Comparison of ENCODE assay signal across 7 cellular contexts in the genomic region with DNA sequence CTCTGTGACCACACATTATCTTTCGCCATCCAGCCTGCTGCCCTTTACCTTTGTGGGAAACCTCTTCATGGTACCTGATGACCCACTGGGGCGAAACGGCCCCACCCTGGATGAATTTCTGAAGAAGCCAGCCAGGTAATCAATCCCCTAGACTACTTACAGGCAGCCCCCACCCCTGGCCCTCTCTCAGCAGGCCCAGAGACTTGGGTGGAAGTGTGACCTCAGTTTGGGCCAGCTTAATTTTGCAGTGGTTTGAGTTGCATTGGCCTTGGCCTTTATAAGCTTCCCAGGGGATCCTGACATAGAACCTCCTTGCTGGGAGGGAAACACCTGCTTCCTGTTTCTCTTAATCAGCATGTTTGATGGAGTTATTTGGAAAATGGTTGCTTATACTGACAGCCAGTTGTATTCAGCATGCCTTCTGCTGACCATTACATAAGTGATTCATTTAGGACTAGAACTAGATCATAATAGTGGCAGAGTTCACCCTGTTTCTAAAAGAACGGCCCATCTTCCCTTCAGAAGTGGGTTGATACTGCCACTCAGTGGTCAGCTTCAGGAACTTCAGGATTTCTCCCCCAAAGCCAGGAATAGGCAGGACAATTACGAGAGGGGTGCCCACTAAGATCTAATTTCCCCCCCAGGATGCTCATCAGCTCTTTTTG. TPM values are rescaled to one million over a fixed set of nuclear protein-coding genes. Genes with fewer than 3 reads are reported as not detected.
A peak's percentile ranks its signal among the peaks of the same experiment; 100 is the strongest.
DNase-seq lines count a peak whose midpoint lies in the region; ATAC-seq and TF ChIP-seq lines count a peak whose summit lies in the region.

No MANE protein-coding gene starts in this region.

- H3K4me3 Mint-ChIP-seq in HFFc6 (no peak overlapping the region), neural progenitor cell (peak overlapping the region; percentile 58)
- peak overlapping the region; percentile 23 for H3K4me3 Mint-ChIP-seq in activated CD8-positive, alpha-beta T cell treated with anti-CD3 and anti-CD28 coated beads, Interleukin-2, amount 10 ng/mL, durations not matched to agents 7 days and 5 days

- H3K27me3 Mint-ChIP-seq in HFFc6 (ENCODE audit: insufficient read depth): peaks cover 4% of the 10 kb centered on the region
- no peaks in the 10 kb centered on the region for H3K27me3 Mint-ChIP-seq in activated CD8-positive, alpha-beta T cell treated with anti-CD3 and anti-CD28 coated beads, Interleukin-2, amount 10 ng/mL, durations not matched to agents 7 days and 5 days (ENCODE audit: low read depth)
- peaks cover 13% of the 10 kb centered on the region for H3K27me3 Mint-ChIP-seq in neural progenitor cell (ENCODE audit: insufficient read depth, low read depth)

- CTCF ChIA-PET in activated CD8-positive, alpha-beta T cell treated with anti-CD3 and anti-CD28 coated beads, Interleukin-2, amount 10 ng/mL, durations not matched to agents 7 days and 5 days (lab: Charles Lee): interaction anchor here (0.8 to 17.6 kb wide), 27 partner anchors 11 to 296 kb away, joined by 3 to 709 read pairs (median 6); a partner anchor contains a TSS

- peaks cover 5% of the 10 kb centered on the region for H3K4me1 ChIP-seq in neural progenitor cell

- no peak overlapping the region for H3K9ac ChIP-seq in neural progenitor cell

- peaks cover 17% of the 10 kb centered on the region for H3F3A ChIP-seq in neural progenitor cell (ENCODE audit: low read depth)

- peak; percentile 43 for ATAC-seq in activated CD8-positive, alpha-beta T cell treated with anti-CD3 and anti-CD28 coated beads, Interleukin-2, amount 10 ng/mL, durations not matched to agents 7 days and 5 days
- ATAC-seq in GM21529 (IDR thresholded peaks at IDR 0.05; ENCODE audit: unreplicated experiment): no peak

- H3K79me2 ChIP-seq in neural progenitor cell (ENCODE audit: low read depth): peaks cover 9% of the 10 kb centered on the region

- DNase-seq in EL (peak; percentile 81), HFFc6 (peak; percentile 76), NCI-H446 (lab: John Stamatoyannopoulos, UW) (peak; percentile 50 to 71), fibroblast of pulmonary artery (ENCODE audit: low read depth) (peak; percentile 87), neural progenitor cell (ENCODE audit: low spot score) (peak; percentile 66)
- peak; percentile 65 for DNase-seq in activated CD8-positive, alpha-beta T cell treated with anti-CD3 and anti-CD28 coated beads, Interleukin-2, amount 10 ng/mL, durations not matched to agents 7 days and 5 days

- peaks cover 31% of the 10 kb centered on the region for H3K36me3 Mint-ChIP-seq in HFFc6 (ENCODE audit: low read depth)
- H3K36me3 Mint-ChIP-seq in activated CD8-positive, alpha-beta T cell treated with anti-CD3 and anti-CD28 coated beads, Interleukin-2, amount 10 ng/mL, durations not matched to agents 7 days and 5 days (ENCODE audit: low read depth): peaks cover 74% of the 10 kb centered on the region
- peaks cover 18% of the 10 kb centered on the region for H3K36me3 Mint-ChIP-seq in neural progenitor cell

- peaks cover 46% of the 10 kb centered on the region for H3K4me1 Mint-ChIP-seq in HFFc6 (ENCODE audit: low read depth)
- H3K4me1 Mint-ChIP-seq in activated CD8-positive, alpha-beta T cell treated with anti-CD3 and anti-CD28 coated beads, Interleukin-2, amount 10 ng/mL, durations not matched to agents 7 days and 5 days (ENCODE audit: low read depth): peaks cover 71% of the 10 kb centered on the region
- H3K4me1 Mint-ChIP-seq in neural progenitor cell: peaks cover 12% of the 10 kb centered on the region

- H3K9me3 ChIP-seq in neural progenitor cell (ENCODE audit: low read depth): no peaks in the 10 kb centered on the region

- no peak overlapping the region for H3K27ac ChIP-seq in neural progenitor cell

- no peaks in the 10 kb centered on the region for H3K9me3 Mint-ChIP-seq in HFFc6
- H3K9me3 Mint-ChIP-seq in activated CD8-positive, alpha-beta T cell treated with anti-CD3 and anti-CD28 coated beads, Interleukin-2, amount 10 ng/mL, durations not matched to agents 7 days and 5 days (ENCODE audit: insufficient read depth): no peaks in the 10 kb centered on the region
- H3K9me3 Mint-ChIP-seq in neural progenitor cell: no peaks in the 10 kb centered on the region

- no peak overlapping the region for H2AFZ ChIP-seq in neural progenitor cell (replicated peaks)

- no peaks in the 10 kb centered on the region for H3K36me3 ChIP-seq in neural progenitor cell

- H3K27me3 ChIP-seq in neural progenitor cell: no peaks in the 10 kb centered on the region

- H3K4me3 ChIP-seq in fibroblast of pulmonary artery (replicated peaks; ENCODE audit: low read depth, low read length): no peak overlapping the region
- no peak overlapping the region for H3K4me3 ChIP-seq in neural progenitor cell

- peak; percentile 86 for TF ChIP-seq CTCF in HFFc6 (IDR thresholded peaks at IDR 0.05)
- TF ChIP-seq CTCF in fibroblast of pulmonary artery (IDR thresholded peaks at IDR 0.05; ENCODE audit: low read length, missing control alignments): peak; percentile 84
- TF ChIP-seq CTCF in neural progenitor cell (IDR thresholded peaks at IDR 0.05): peak; percentile 81

- H3K27ac Mint-ChIP-seq in HFFc6: peak overlapping the region; percentile 57; the same call in 1 of the 2 replicates
- H3K27ac Mint-ChIP-seq in activated CD8-positive, alpha-beta T cell treated with anti-CD3 and anti-CD28 coated beads, Interleukin-2, amount 10 ng/mL, durations not matched to agents 7 days and 5 days: peak overlapping the region; percentile 92
- H3K27ac Mint-ChIP-seq in neural progenitor cell: no peak overlapping the region

- POLR2A ChIA-PET in activated CD8-positive, alpha-beta T cell treated with anti-CD3 and anti-CD28 coated beads, Interleukin-2, amount 10 ng/mL, durations not matched to agents 7 days and 5 days (lab: Charles Lee): interaction anchor here (1.2 to 2.5 kb wide), 5 partner anchors 97 to 126 kb away, joined by 3 to 16 read pairs (median 6); a partner anchor contains a TSS

- H3K4me2 ChIP-seq in neural progenitor cell: no peak overlapping the region

- H4K20me1 ChIP-seq in neural progenitor cell (ENCODE audit: low read depth): peaks cover 31% of the 10 kb centered on the region

RNA-seq across cellular contexts. Expression of a gene that starts 6.1 kb away (rescaled TPM):
- total RNA-seq in HFFc6 (2021; fragmentation: NEBNext Ultra II Directional; extraction: Animal tissue kit (Norgen Biotek cat#: 25700)): 10 to 100 TPM; 29.6 to 35.7 (median 31.6) TPM
- 10 to 100 TPM; 47.6 to 58.6 TPM for total RNA-seq in activated CD8-positive, alpha-beta T cell treated with anti-CD3 and anti-CD28 coated beads, Interleukin-2, amount 10 ng/mL, durations not matched to agents 7 days and 5 days
- total RNA-seq in neural progenitor cell (ENCODE audit: low replicate concordance): 19.0 and 37.8 TPM in 2 replicates

RNA-seq across cellular contexts. Expression of a gene that starts 6.7 kb away (rescaled TPM):
- total RNA-seq in HFFc6 (2021; fragmentation: NEBNext Ultra II Directional; extraction: Animal tissue kit (Norgen Biotek cat#: 25700)): 10 to 100 TPM; 25.4 to 29.2 (median 28.0) TPM
- total RNA-seq in activated CD8-positive, alpha-beta T cell treated with anti-CD3 and anti-CD28 coated beads, Interleukin-2, amount 10 ng/mL, durations not matched to agents 7 days and 5 days: 10 to 100 TPM; 55.4 to 58.9 TPM
- 20.4 and 34.7 TPM in 2 replicates for total RNA-seq in neural progenitor cell (ENCODE audit: low replicate concordance)

RNA-seq across cellular contexts. Expression of a gene that starts 7.0 kb away (rescaled TPM):
- 1 to 10 TPM; 3.3 to 5.0 (median 3.9) TPM for total RNA-seq in HFFc6 (2021; fragmentation: NEBNext Ultra II Directional; extraction: Animal tissue kit (Norgen Biotek cat#: 25700))
- total RNA-seq in activated CD8-positive, alpha-beta T cell treated with anti-CD3 and anti-CD28 coated beads, Interleukin-2, amount 10 ng/mL, durations not matched to agents 7 days and 5 days: 1 to 10 TPM; 1.1 to 1.3 TPM
- 0.25 TPM in 1 of 2 replicates, not detected in the other for total RNA-seq in neural progenitor cell (ENCODE audit: low replicate concordance)

RNA-seq across cellular contexts. Expression of a gene that starts 37.7 kb away (rescaled TPM):
- total RNA-seq in HFFc6 (2021; fragmentation: NEBNext Ultra II Directional; extraction: Animal tissue kit (Norgen Biotek cat#: 25700)): 1 to 10 TPM; 3.9 to 6.3 (median 4.1) TPM
- total RNA-seq in activated CD8-positive, alpha-beta T cell treated with anti-CD3 and anti-CD28 coated beads, Interleukin-2, amount 10 ng/mL, durations not matched to agents 7 days and 5 days: under 1 TPM; 0.21 to 0.52 TPM
- total RNA-seq in neural progenitor cell (ENCODE audit: low replicate concordance): 15.5 and 34.3 TPM in 2 replicates
